ENCODE assay signal across 9 cellular contexts in the genomic region with DNA sequence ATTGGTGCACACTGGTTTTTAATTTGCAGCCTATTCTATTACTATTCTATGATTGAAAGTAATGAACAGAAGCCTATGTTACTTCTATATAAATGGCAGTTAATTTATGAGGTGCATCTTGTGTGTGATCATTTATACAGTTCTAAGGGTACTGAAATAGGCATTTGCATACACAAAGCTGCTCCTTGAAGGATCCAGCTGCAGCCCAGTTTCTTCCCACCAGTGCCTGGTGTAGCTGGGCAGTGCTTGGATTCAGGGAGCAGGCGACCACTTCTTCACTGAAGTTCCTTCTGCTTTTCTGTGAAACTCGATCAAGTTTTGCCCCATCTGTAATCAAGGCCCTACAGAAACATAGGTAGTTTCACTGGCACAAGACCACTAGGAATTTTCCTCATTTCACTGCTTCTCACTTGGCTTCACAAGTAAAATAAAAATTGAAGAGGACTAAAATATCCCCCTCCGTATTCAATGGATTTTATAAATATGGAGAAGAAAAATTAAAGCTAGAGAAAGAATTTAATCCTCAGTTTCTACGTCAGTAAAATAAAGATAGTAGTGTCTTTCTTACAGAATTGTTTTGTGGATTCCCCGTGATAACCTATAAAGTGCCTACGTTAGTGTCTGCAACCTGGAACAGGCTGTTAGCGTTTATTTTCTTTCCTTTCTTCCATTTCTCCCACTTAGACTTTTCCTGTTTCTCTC. TPM values are rescaled to one million over a fixed set of nuclear protein-coding genes. Genes with fewer than 3 reads are reported as not detected.
DNase-seq lines count a peak whose midpoint lies in the region; ATAC-seq and TF ChIP-seq lines count a peak whose summit lies in the region.
"Had no signal": no experiment of that assay in that cellular context is flagged by ENCODE, and none has a peak within 500 bp of the region (broad histone marks: within the 10 kb centered on the region; RNA-seq: fewer than 3 reads in every experiment).

No MANE protein-coding gene starts in this region.

- no peaks in the 10 kb centered on the region for H3K9me3 ChIP-seq in lower lobe of right lung
- no peaks in the 10 kb centered on the region for H3K9me3 ChIP-seq in tibial artery

- H3K36me3 ChIP-seq in lower lobe of right lung (no peaks in the 10 kb centered on the region), tibial artery (peaks cover 0 to 6% (median 4%) of the 10 kb centered on the region in 3 donors)

- CTCF ChIA-PET in activated naive CD4-positive, alpha-beta T cell treated with anti-CD3 and anti-CD28 coated beads, Interleukin-2, amount 10 ng/mL, durations not matched to agents 7 days and 5 days (lab: Charles Lee): interaction anchor here (0.7 to 7.9 kb wide), 3 partner anchors 12 to 47 kb away, joined by 3 to 80 read pairs (median 3); no protein-coding TSS in a partner anchor

- TF ChIP-seq CTCF in lower lobe of right lung (IDR thresholded peaks at IDR 0.05) (no peak), tibial artery (IDR thresholded peaks at IDR 0.05) (no peak), GM10266 (IDR thresholded peaks at IDR 0.05; ENCODE audit: control insufficient read depth, insufficient read depth, low read depth, missing control alignments) (no peak)

- no peak for DNase-seq in activated naive CD4-positive, alpha-beta T cell treated with anti-CD3 and anti-CD28 coated beads, Interleukin-2, amount 10 ng/mL, durations not matched to agents 7 days and 5 days
- DNase-seq in activated naive CD4-positive, alpha-beta T cell treated with anti-CD3 and anti-CD28 coated beads, Interleukin-2, amount 50 U/mL, for 16 hours: no peak
- no peak for DNase-seq in activated naive CD4-positive, alpha-beta T cell treated with anti-CD3 and anti-CD28 coated beads, Interleukin-2, amount 50 U/mL, for 72 hours (ENCODE audit: low spot score in 2 of 2)
- no peak for DNase-seq in lower lobe of right lung
- no peak for DNase-seq in tibial artery
- DNase-seq in GM10266 (ENCODE audit: extremely low spot score): no peak
- DNase-seq in NCI-H2107 treated with DMSO at 0.1 percent for 48 hours (lab: John Stamatoyannopoulos, UW; ENCODE audit: unreplicated experiment): no peak
- DNase-seq: DND-41 had no signal

- peaks cover 6% of the 10 kb centered on the region for H3K27me3 Mint-ChIP-seq in activated naive CD4-positive, alpha-beta T cell treated with anti-CD3 and anti-CD28 coated beads, Interleukin-2, amount 10 ng/mL, durations not matched to agents 7 days and 5 days

- H3K27me3 ChIP-seq in lower lobe of right lung (ENCODE audit: low read depth) (no peaks in the 10 kb centered on the region), tibial artery (no peaks in the 10 kb centered on the region)

- H3K36me3 Mint-ChIP-seq in activated naive CD4-positive, alpha-beta T cell treated with anti-CD3 and anti-CD28 coated beads, Interleukin-2, amount 10 ng/mL, durations not matched to agents 7 days and 5 days: peaks cover 26% of the 10 kb centered on the region
- peaks cover 23 to 28% of the 10 kb centered on the region in 2 donors for H3K36me3 Mint-ChIP-seq in activated naive CD4-positive, alpha-beta T cell treated with anti-CD3 and anti-CD28 coated beads, Interleukin-2, amount 50 U/mL, for 72 hours

- H3K9me3 Mint-ChIP-seq in activated naive CD4-positive, alpha-beta T cell treated with anti-CD3 and anti-CD28 coated beads, Interleukin-2, amount 10 ng/mL, durations not matched to agents 7 days and 5 days: no peaks in the 10 kb centered on the region
- no peaks in the 10 kb centered on the region for H3K9me3 Mint-ChIP-seq in activated naive CD4-positive, alpha-beta T cell treated with anti-CD3 and anti-CD28 coated beads, Interleukin-2, amount 50 U/mL, for 72 hours

- peaks cover 57% of the 10 kb centered on the region for H3K4me1 ChIP-seq in lower lobe of right lung
- H3K4me1 ChIP-seq in tibial artery: peaks cover 0 to 59% (median 33%) of the 10 kb centered on the region in 4 donors

- H3K27ac ChIP-seq in lower lobe of right lung (peak overlapping the region; percentile 85), tibial artery (peak overlapping the region; percentile 72 to 77)

- H3K4me3 ChIP-seq in lower lobe of right lung (peak overlapping the region; percentile 44), tibial artery (no peak overlapping the region)

- peak overlapping the region; percentile 35 for H3K4me3 Mint-ChIP-seq in activated naive CD4-positive, alpha-beta T cell treated with anti-CD3 and anti-CD28 coated beads, Interleukin-2, amount 10 ng/mL, durations not matched to agents 7 days and 5 days

- H3K27ac Mint-ChIP-seq in activated naive CD4-positive, alpha-beta T cell treated with anti-CD3 and anti-CD28 coated beads, Interleukin-2, amount 10 ng/mL, durations not matched to agents 7 days and 5 days: peak overlapping the region; percentile 8
- peak overlapping the region; percentile 18 to 53 for H3K27ac Mint-ChIP-seq in activated naive CD4-positive, alpha-beta T cell treated with anti-CD3 and anti-CD28 coated beads, Interleukin-2, amount 50 U/mL, for 72 hours

- ATAC-seq in activated naive CD4-positive, alpha-beta T cell treated with anti-CD3 and anti-CD28 coated beads, Interleukin-2, amount 50 U/mL, for 72 hours: no peak
- no peak for ATAC-seq in lower lobe of right lung
- ATAC-seq in HG03196 (IDR thresholded peaks at IDR 0.05; ENCODE audit: unreplicated experiment): no peak

- peaks cover 62% of the 10 kb centered on the region for H3K4me1 Mint-ChIP-seq in activated naive CD4-positive, alpha-beta T cell treated with anti-CD3 and anti-CD28 coated beads, Interleukin-2, amount 10 ng/mL, durations not matched to agents 7 days and 5 days

- intact Hi-C loops in lower lobe of right lung (cut with DNase I): no loop called here
- intact Hi-C loops in tibial artery (cut with DNase I; ENCODE audit: low total_unique reads): loop anchor here (5.0 kb wide), 1 partner anchor 233 kb away; a partner anchor contains a TSS

RNA-seq across cellular contexts. Expression of a gene that starts 1.7 kb away (rescaled TPM):
- total RNA-seq in activated naive CD4-positive, alpha-beta T cell treated with anti-CD3 and anti-CD28 coated beads, Interleukin-2, amount 50 U/mL, for 72 hours: 100 to 1,000 TPM in 1 of 2 donors, 10 to 100 TPM in 1; 66.0 to 113 TPM
- 51.1 TPM for total RNA-seq in lower lobe of right lung
